ENCODE assay signal across 8 cellular contexts in genomic region chr19:18940791-18941627, GRCh38. TPM values are rescaled to one million over a fixed set of nuclear protein-coding genes. Genes with fewer than 3 reads are reported as not detected.
DNase-seq lines count a peak whose midpoint lies in the region; ATAC-seq and TF ChIP-seq lines count a peak whose summit lies in the region.

HOMER3 (minus strand) TSS chr19:18941217; CDS start chr19:18938982, 2,235 bp downstream.

- WGBS in adipose tissue, 3 donors = 1% methylated on average over 52 to 79 of the region's 81 CpGs
- 1% methylated on average over 54 to 75 of the region's 81 CpGs for WGBS in heart right ventricle, 2 donors

- H3K4me2 ChIP-seq in SU-DHL-6 (ENCODE audit: low read depth, low read length, poor library complexity, severe bottlenecking) = peak within 1 kb of the TSS; percentile 82

- no peak for TF ChIP-seq CTCF in SU-DHL-6 (IDR thresholded peaks at IDR 0.05; ENCODE audit: insufficient read depth, low read length, poor library complexity, severe bottlenecking)
- TF ChIP-seq CTCF in heart right ventricle (IDR thresholded peaks at IDR 0.05) = peak in 6 of 9 donors; percentile 10 to 49 (median 30)
- peak; percentile 35 to 42 for TF ChIP-seq CTCF in tibial artery (IDR thresholded peaks at IDR 0.05)

- no peak within 1 kb of the TSS for H3K27ac ChIP-seq in HUES48 (ENCODE audit: low read depth, low read length)
- H3K27ac ChIP-seq in SU-DHL-6 (ENCODE audit: low read depth, low read length) = peak within 1 kb of the TSS; percentile 50
- no peak within 1 kb of the TSS for H3K27ac ChIP-seq in adipose tissue (ENCODE audit: low read depth, low read length)
- H3K27ac ChIP-seq in heart right ventricle = peak within 1 kb of the TSS in 7 of 10 donors; percentile 8 to 87 (median 72)
- peak within 1 kb of the TSS; percentile 73 to 78 for H3K27ac ChIP-seq in tibial artery

- H2AFZ ChIP-seq in SU-DHL-6 (ENCODE audit: low read depth, low read length, severe bottlenecking) = peak within 1 kb of the TSS; percentile 52

- H3K9ac ChIP-seq in HUES48 (ENCODE audit: low read depth, low read length) (peak within 1 kb of the TSS; percentile 41; the same call in 1 of the 2 replicates), SU-DHL-6 (ENCODE audit: low read length) (peak within 1 kb of the TSS; percentile 88)

- intact Hi-C loops in heart right ventricle (cut with DNase I) = loop anchor here in 3 of 10 donors (1.0 to 5.0 kb wide), 2 partner anchors 22 to 46 kb away; partner anchors contain the start of genes COPE (in 2 of the 3) and DDX49 (in 2 of the 3)
- intact Hi-C loops in tibial artery (cut with DNase I; ENCODE audit: low total_unique reads) = loop anchor here (10.0 kb wide), 1 partner anchor 1724 kb away; the partner anchor contains the start of gene ZNF626

- H3K79me2 ChIP-seq in SU-DHL-6 (ENCODE audit: insufficient read depth, low read length) = peaks cover 13% of the 10 kb centered on the region

- H3K4me1 ChIP-seq in HUES48 (ENCODE audit: control insufficient read depth, insufficient read depth, low read length) (peaks cover 13% of the 10 kb centered on the region; the same call in 1 of the 2 replicates), heart right ventricle (peaks cover 7 to 20% (median 12%) of the 10 kb centered on the region in 9 donors), tibial artery (peaks cover 0 to 20% (median 13%) of the 10 kb centered on the region in 4 donors)

- H3K36me3 ChIP-seq in HUES48 (ENCODE audit: control insufficient read depth, insufficient read depth, low read length) (peaks cover 5% of the 10 kb centered on the region), SU-DHL-6 (ENCODE audit: low read length) (no peaks in the 10 kb centered on the region), heart right ventricle (peaks cover 0 to 30% (median 0%) of the 10 kb centered on the region in 9 donors), tibial artery (peaks cover 0 to 17% (median 10%) of the 10 kb centered on the region in 3 donors)

- H3F3A ChIP-seq in SU-DHL-6 (ENCODE audit: insufficient read depth) = peaks cover 13% of the 10 kb centered on the region

- H3K27me3 ChIP-seq in HUES48 (ENCODE audit: control insufficient read depth, insufficient read depth, low read length) (no peaks in the 10 kb centered on the region; the same call in 1 of the 2 replicates), SU-DHL-6 (ENCODE audit: low read length) (no peaks in the 10 kb centered on the region), heart right ventricle (no peaks in the 10 kb centered on the region), tibial artery (no peaks in the 10 kb centered on the region)

- H4K20me1 ChIP-seq in SU-DHL-6 (ENCODE audit: low read depth, low read length) = no peaks in the 10 kb centered on the region

- H3K9me3 ChIP-seq in HUES48 (ENCODE audit: control insufficient read depth, insufficient read depth, low read length) (no peaks in the 10 kb centered on the region), SU-DHL-6 (ENCODE audit: insufficient read depth, low read length) (no peaks in the 10 kb centered on the region), heart right ventricle (no peaks in the 10 kb centered on the region), tibial artery (no peaks in the 10 kb centered on the region)

- DNase-seq in D341Med (ENCODE audit: low spot score) (peak; percentile 96), heart right ventricle (peak; percentile 85 to 88), pons (ENCODE audit: low spot score) (peak; percentile 51), tibial artery (peak; percentile 74 to 87)

- H3K9me2 ChIP-seq in SU-DHL-6 (replicated peaks; ENCODE audit: insufficient read depth, low read length) = no peaks in the 10 kb centered on the region

- ATAC-seq in heart right ventricle (peak; percentile 69 to 91 (median 85)), HG03108 (IDR thresholded peaks at IDR 0.05; ENCODE audit: unreplicated experiment) (no peak)

- peak within 1 kb of the TSS; percentile 82 for H3K4me3 ChIP-seq in HUES48 (ENCODE audit: low read depth, low read length)
- H3K4me3 ChIP-seq in SU-DHL-6 (ENCODE audit: insufficient read depth, low read length, poor library complexity, severe bottlenecking) = peak within 1 kb of the TSS; percentile 84
- peak within 1 kb of the TSS; percentile 58 to 96 (median 73) for H3K4me3 ChIP-seq in heart right ventricle
- peak within 1 kb of the TSS; percentile 73 to 95 for H3K4me3 ChIP-seq in tibial artery

RNA-seq across cellular contexts. Expression of gene HOMER3, which starts in this region (rescaled TPM):
- 10 to 100 TPM in 2 of 3 donors, 1 to 10 TPM in 1; 5.7 to 44.3 (median 16.3) TPM for polyA plus RNA-seq in adipose tissue
- total RNA-seq in heart right ventricle = 10 to 100 TPM; 10.4 to 23.2 (median 13.6) TPM
- polyA plus RNA-seq in heart right ventricle = 10 to 100 TPM; 20.8 to 24.8 TPM

Comparison
In these comparisons a context has a peak if more than half of its experiments do, and no peak if none do; other contexts are left out.
1. H3K27ac ChIP-seq: peak in SU-DHL-6 (single experiment), heart right ventricle (7 of 10) and tibial artery (2 of 2); none in HUES48 (single experiment) and adipose tissue (single experiment).
2. Peak in every context shown above with its lines, with median percentiles within 50 percentile points of each other: DNase-seq and H3K4me3 ChIP-seq.